7 cellular contexts compared by ENCODE assay signal in the genomic region with DNA sequence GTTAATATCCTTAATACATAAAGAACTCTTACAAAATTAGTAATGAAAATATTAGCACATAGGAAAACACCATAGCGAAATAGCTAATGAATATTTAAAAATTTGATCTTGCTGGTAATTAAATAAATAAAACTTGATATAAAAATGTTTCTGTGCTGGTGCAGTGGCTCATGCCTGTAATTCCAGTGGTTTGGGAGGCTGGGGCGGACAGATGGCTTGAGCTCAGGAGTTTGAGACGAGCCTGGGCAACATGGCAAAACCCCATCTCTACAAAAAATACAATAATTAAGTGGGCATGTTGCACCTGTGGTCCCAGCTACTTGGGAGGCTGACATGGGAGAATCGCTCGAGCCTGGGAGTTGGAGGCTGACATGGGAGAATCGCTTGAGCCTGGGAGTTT.
"Had no signal": no experiment of that assay in that cellular context is flagged by ENCODE, and none has a peak within 500 bp of the region (broad histone marks: within the 10 kb centered on the region; RNA-seq: fewer than 3 reads in every experiment).

No MANE protein-coding gene starts in this region.

- H3K9ac ChIP-seq: GM23248 had no signal

- H3K4me3 ChIP-seq: GM23248, HAP-1 had no signal

- H3K9me3 ChIP-seq: HAP-1 had no signal

- H2AFZ ChIP-seq: GM23248 had no signal

- H3K4me1 ChIP-seq: HAP-1 had no signal

- H3K27ac ChIP-seq: GM23248, HL-60 had no signal

- DNase-seq: GM23248, GOT3, H7, HFFc6, KG1 had no signal
